16 cellular contexts compared by ENCODE assay signal in the genomic region with DNA sequence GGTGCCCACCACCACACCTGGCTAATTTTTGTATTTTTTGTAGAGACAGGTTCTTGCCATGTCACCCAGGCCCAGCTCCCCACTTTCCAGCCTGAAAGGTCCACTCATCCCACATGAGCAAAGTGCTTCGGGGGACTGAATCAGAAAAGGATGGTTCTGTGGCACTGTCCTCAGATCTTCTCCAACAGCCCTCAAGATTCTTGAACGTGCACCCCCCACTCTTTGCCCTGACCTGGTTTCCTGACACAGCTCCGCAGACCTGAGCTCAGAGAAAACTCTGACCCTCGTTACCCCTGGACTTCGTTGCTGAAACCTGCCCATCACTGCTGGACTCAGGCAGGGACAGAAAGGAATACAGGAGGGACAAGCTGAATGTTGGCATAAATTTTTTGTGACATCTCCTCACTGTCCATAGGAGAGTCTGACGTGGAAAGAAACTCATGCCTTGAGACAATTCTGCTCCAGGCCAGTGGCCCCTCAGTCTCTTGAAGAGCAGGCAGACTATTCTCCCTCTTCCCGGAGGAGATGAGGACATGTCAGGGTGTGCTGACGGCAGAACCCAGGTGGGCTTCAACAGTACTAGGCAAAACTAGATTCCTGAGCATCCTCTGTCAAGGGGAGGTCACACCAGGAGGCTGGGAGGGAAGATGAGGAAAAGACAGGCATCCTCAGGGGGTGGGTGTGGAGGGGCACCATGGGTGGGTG.
DNase-seq lines count a peak whose midpoint lies in the region; ATAC-seq, FAIRE-seq and TF ChIP-seq lines count a peak whose summit lies in the region.
"Had no signal": no experiment of that assay in that cellular context is flagged by ENCODE, and none has a peak within 500 bp of the region (broad histone marks: within the 10 kb centered on the region; RNA-seq: fewer than 3 reads in every experiment).

No MANE protein-coding gene starts in this region.

- no peak for ATAC-seq in activated CD8-positive, alpha-beta memory T cell treated with anti-CD3 and anti-CD28 coated beads, Interleukin-2, amount 10 ng/mL, durations not matched to agents 7 days and 5 days
- no peak for ATAC-seq in HG02970 (IDR thresholded peaks at IDR 0.05; ENCODE audit: low FRiP score, unreplicated experiment)
- ATAC-seq: K562 had no signal

- no peaks in the 10 kb centered on the region for H3K27me3 Mint-ChIP-seq in activated CD8-positive, alpha-beta memory T cell treated with anti-CD3 and anti-CD28 coated beads, Interleukin-2, amount 10 ng/mL, durations not matched to agents 7 days and 5 days
- H3K27me3 Mint-ChIP-seq in astrocyte (ENCODE audit: low read depth, unreplicated experiment): no peaks in the 10 kb centered on the region

- intact Hi-C loops in lower leg skin (cut with DNase I; ENCODE audit: low total_unique reads): no loop called here

- H2AFZ ChIP-seq in astrocyte (ENCODE audit: low read depth, low read length): no peak overlapping the region
- H2AFZ ChIP-seq: GM23248 had no signal

- H3K4me3 Mint-ChIP-seq in activated CD8-positive, alpha-beta memory T cell treated with anti-CD3 and anti-CD28 coated beads, Interleukin-2, amount 10 ng/mL, durations not matched to agents 7 days and 5 days: no peak overlapping the region
- no peak overlapping the region for H3K4me3 Mint-ChIP-seq in astrocyte (ENCODE audit: unreplicated experiment)

- TF ChIP-seq CTCF in astrocyte (IDR thresholded peaks at IDR 0.05; ENCODE audit: insufficient read depth, low read depth, low read length): no peak
- TF ChIP-seq CTCF in lower leg skin (IDR thresholded peaks at IDR 0.05): no peak
- TF ChIP-seq CTCF in WERI-Rb-1 (IDR thresholded peaks at IDR 0.05; ENCODE audit: low read depth, low read length): no peak

- no peak overlapping the region for H3K4me2 ChIP-seq in astrocyte (ENCODE audit: low read length)
- H3K4me2 ChIP-seq: BLaER1 treated with 17β-estradiol and CSF1 and Interleukin-3, amounts not matched to agents 10 nM and 100 nM had no signal

- peaks cover 3% of the 10 kb centered on the region for H3K9me3 Mint-ChIP-seq in activated CD8-positive, alpha-beta memory T cell treated with anti-CD3 and anti-CD28 coated beads, Interleukin-2, amount 10 ng/mL, durations not matched to agents 7 days and 5 days (ENCODE audit: low read depth)
- peaks cover 9% of the 10 kb centered on the region for H3K9me3 Mint-ChIP-seq in astrocyte (ENCODE audit: unreplicated experiment)

- H3K27me3 ChIP-seq in astrocyte (ENCODE audit: insufficient read depth, low read length) (no peaks in the 10 kb centered on the region), WERI-Rb-1 (ENCODE audit: insufficient read depth, low read depth, severe bottlenecking) (no peaks in the 10 kb centered on the region), MG63 (no peaks in the 10 kb centered on the region)
- H3K27me3 ChIP-seq: BLaER1 treated with 17β-estradiol and CSF1 and Interleukin-3, amounts not matched to agents 10 nM and 100 nM had no signal

- H3K4me3 ChIP-seq in astrocyte (ENCODE audit: insufficient read depth, low read depth, low read length) (no peak overlapping the region), lower leg skin (ENCODE audit: low read depth, poor library complexity, severe bottlenecking) (no peak overlapping the region), WERI-Rb-1 (ENCODE audit: low read depth, low read length) (no peak overlapping the region), MG63 (no peak overlapping the region)
- H3K4me3 ChIP-seq: BLaER1 treated with 17β-estradiol and CSF1 and Interleukin-3, amounts not matched to agents 10 nM and 100 nM; GM23248; K562 had no signal

- H3K9me3 ChIP-seq in astrocyte (ENCODE audit: insufficient read depth, low read depth, low read length) (peaks cover 4% of the 10 kb centered on the region), WERI-Rb-1 (ENCODE audit: severe bottlenecking) (no peaks in the 10 kb centered on the region), MG63 (no peaks in the 10 kb centered on the region; the same call in 1 of the 2 replicates)

- no peak overlapping the region for H3K27ac Mint-ChIP-seq in activated CD8-positive, alpha-beta memory T cell treated with anti-CD3 and anti-CD28 coated beads, Interleukin-2, amount 10 ng/mL, durations not matched to agents 7 days and 5 days
- peak overlapping the region; percentile 5 for H3K27ac Mint-ChIP-seq in astrocyte (ENCODE audit: unreplicated experiment)

- no peaks in the 10 kb centered on the region for H3K79me2 ChIP-seq in astrocyte (ENCODE audit: insufficient read depth, low read length)

- H3K36me3 ChIP-seq in astrocyte (ENCODE audit: insufficient read depth, low read length) (no peaks in the 10 kb centered on the region), WERI-Rb-1 (no peaks in the 10 kb centered on the region), MG63 (peaks cover 19% of the 10 kb centered on the region)
- H3K36me3 ChIP-seq: BLaER1 treated with 17β-estradiol and CSF1 and Interleukin-3, amounts not matched to agents 10 nM and 100 nM had no signal

- 87 to 91% methylated on average over 8 of the region's 8 CpGs for WGBS in lower leg skin, 2 donors

- CTCF ChIA-PET in activated CD8-positive, alpha-beta memory T cell treated with anti-CD3 and anti-CD28 coated beads, Interleukin-2, amount 10 ng/mL, durations not matched to agents 7 days and 5 days (lab: Charles Lee): no interaction called here

- peak overlapping the region; percentile 88 for H3K27ac ChIP-seq in astrocyte (ENCODE audit: low read depth, low read length)
- H3K27ac ChIP-seq in temporal lobe (ENCODE audit: low read depth, low read length): peak overlapping the region; percentile 47
- H3K27ac ChIP-seq in WERI-Rb-1: no peak overlapping the region
- H3K27ac ChIP-seq: BLaER1 treated with 17β-estradiol and CSF1 and Interleukin-3, amounts not matched to agents 10 nM and 100 nM had no signal

- peak; percentile 20 for DNase-seq in activated CD8-positive, alpha-beta memory T cell treated with anti-CD3 and anti-CD28 coated beads, Interleukin-2, amount 50 U/mL, for 48 hours
- DNase-seq in activated CD8-positive, alpha-beta memory T cell treated with anti-CD3 and anti-CD28 coated beads, Interleukin-2, amount 10 ng/mL, durations not matched to agents 7 days and 5 days: no peak
- DNase-seq in astrocyte (ENCODE audit: low read depth): no peak
- DNase-seq in lower leg skin (ENCODE audit: low spot score in 2 of 2): peak; percentile 4 to 72
- DNase-seq in WERI-Rb-1: no peak
- no peak for DNase-seq in MG63
- DNase-seq: NCI-H1436 treated with DMSO at 0.1 percent for 48 hours, NCI-H2029 treated with DMSO at 0.1 percent for 48 hours, NCI-H748 treated with DMSO at 0.1 percent for 48 hours, RPMI8226 had no signal

- no peak for TF ChIP-seq POLR2A in lower leg skin (IDR thresholded peaks at IDR 0.05)

- peaks cover 10% of the 10 kb centered on the region for H3K36me3 Mint-ChIP-seq in activated CD8-positive, alpha-beta memory T cell treated with anti-CD3 and anti-CD28 coated beads, Interleukin-2, amount 10 ng/mL, durations not matched to agents 7 days and 5 days
- peaks cover 14% of the 10 kb centered on the region for H3K36me3 Mint-ChIP-seq in astrocyte (ENCODE audit: low read depth, unreplicated experiment)

- H3K4me1 Mint-ChIP-seq in activated CD8-positive, alpha-beta memory T cell treated with anti-CD3 and anti-CD28 coated beads, Interleukin-2, amount 10 ng/mL, durations not matched to agents 7 days and 5 days: no peaks in the 10 kb centered on the region
- H3K4me1 Mint-ChIP-seq in astrocyte (ENCODE audit: low read depth, unreplicated experiment): peaks cover 9% of the 10 kb centered on the region

- H3K9ac ChIP-seq in astrocyte (ENCODE audit: low read length): no peak overlapping the region
- H3K9ac ChIP-seq: BLaER1 treated with 17β-estradiol and CSF1 and Interleukin-3, amounts not matched to agents 10 nM and 100 nM; GM23248 had no signal

- no peak for FAIRE-seq in astrocyte (lab: Jason Lieb, UNC)
- FAIRE-seq: A204.1, K562 had no signal

- no peaks in the 10 kb centered on the region for H4K20me1 ChIP-seq in astrocyte (ENCODE audit: insufficient read depth, low read length)
- H4K20me1 ChIP-seq: BLaER1 treated with 17β-estradiol and CSF1 and Interleukin-3, amounts not matched to agents 10 nM and 100 nM had no signal

- peaks cover 23% of the 10 kb centered on the region for H3K4me1 ChIP-seq in astrocyte (ENCODE audit: insufficient read depth, low read length)
- H3K4me1 ChIP-seq: BLaER1 treated with 17β-estradiol and CSF1 and Interleukin-3, amounts not matched to agents 10 nM and 100 nM had no signal

Comparison
In these comparisons a context has a peak if more than half of its experiments do, and no peak if none do; other contexts are left out.
1. DNase-seq: peak in activated CD8-positive, alpha-beta memory T cell treated with anti-CD3 and anti-CD28 coated beads, Interleukin-2, amount 50 U/mL, for 48 hours (single experiment) and lower leg skin (2 of 2); none in activated CD8-positive, alpha-beta memory T cell treated with anti-CD3 and anti-CD28 coated beads, Interleukin-2, amount 10 ng/mL, durations not matched to agents 7 days and 5 days (single experiment), astrocyte (single experiment), WERI-Rb-1 (single experiment) and MG63 (single experiment).